8 cellular contexts compared by ENCODE assay signal in genomic region chr17:37490638-37491614, GRCh38.
DNase-seq lines count a peak whose midpoint lies in the region; ATAC-seq and TF ChIP-seq lines count a peak whose summit lies in the region.

No MANE protein-coding gene starts in this region.

- no peaks in the 10 kb centered on the region for H3K9me3 Mint-ChIP-seq in activated naive CD8-positive, alpha-beta T cell (ENCODE audit: low read depth)

- peak overlapping the region; percentile 85 for H3K27ac Mint-ChIP-seq in activated naive CD8-positive, alpha-beta T cell

- peaks cover 1% of the 10 kb centered on the region for H3K27me3 Mint-ChIP-seq in activated naive CD8-positive, alpha-beta T cell

- no peaks in the 10 kb centered on the region for H3K36me3 Mint-ChIP-seq in activated naive CD8-positive, alpha-beta T cell

- peak overlapping the region; percentile 78 for H3K4me3 ChIP-seq in NB4 (ENCODE audit: low read depth, low read length)

- DNase-seq in NCI-H1694 treated with DMSO at 0.1 percent for 48 hours (lab: John Stamatoyannopoulos, UW) (peak; percentile 23), NCI-H1694 (lab: John Stamatoyannopoulos, UW) (no peak), NB4 (ENCODE audit: low read depth) (peak; percentile 85), head of caudate nucleus (peak in 39 of 42 donors; percentile 21 to 89 (median 62)), posterior cingulate gyrus (peak in 6 of 10 donors; percentile 17 to 89 (median 34))

- intact Hi-C loops in head of caudate nucleus (cut with DNase I), result loop anchor here (5.0 kb wide), 1 partner anchor 121 kb away; no protein-coding TSS in a partner anchor
- intact Hi-C loops in posterior cingulate gyrus (cut with DNase I), result loop anchor here (10.0 kb wide), 1 partner anchor 114 kb away; the partner anchor contains the start of gene SYNRG

- ATAC-seq in GM21423 (IDR thresholded peaks at IDR 0.05; ENCODE audit: unreplicated experiment) (no peak), HG03159 (IDR thresholded peaks at IDR 0.05; ENCODE audit: unreplicated experiment) (no peak)

- H3K4me1 Mint-ChIP-seq in activated naive CD8-positive, alpha-beta T cell (ENCODE audit: low read depth), result peaks cover 49% of the 10 kb centered on the region

- no peak for TF ChIP-seq POLR2A in NB4 (IDR thresholded peaks at IDR 0.05; ENCODE audit: extremely low read depth, insufficient read length)

- TF ChIP-seq CTCF in NB4 (IDR thresholded peaks at IDR 0.05; ENCODE audit: low read depth, low read length), result no peak

- H3K4me3 Mint-ChIP-seq in activated naive CD8-positive, alpha-beta T cell, result peak overlapping the region; percentile 95
